In the genomic region with DNA sequence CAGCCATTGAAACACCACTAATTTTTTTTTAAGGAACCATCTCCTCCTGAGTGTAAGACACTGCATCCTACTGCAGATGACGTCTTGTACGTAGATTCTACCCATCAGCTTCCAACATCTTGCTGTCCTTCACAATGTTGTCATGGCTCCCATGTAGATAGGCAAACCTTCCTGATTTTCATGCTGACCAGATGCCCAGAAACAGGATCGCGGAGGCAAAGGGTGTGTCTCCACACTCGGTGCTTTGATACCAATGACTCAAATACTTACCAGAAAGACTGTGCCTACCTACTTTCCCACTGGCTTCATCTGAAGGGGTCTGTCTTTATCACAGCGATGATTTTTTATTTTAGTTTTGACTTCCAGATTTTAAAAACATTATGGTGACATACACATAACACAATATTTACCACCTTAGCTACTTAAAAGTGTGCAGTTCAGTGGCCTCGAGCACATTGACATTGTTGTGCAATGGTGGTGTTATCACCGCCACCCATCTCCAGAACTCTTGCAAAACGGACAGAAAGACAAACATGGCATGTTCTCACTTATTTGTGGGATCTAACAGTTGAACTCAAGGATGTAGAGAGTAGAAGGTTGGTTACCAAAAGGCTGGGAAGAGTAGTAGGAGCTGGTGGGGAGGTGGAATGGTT, we compare ENCODE assay signal across 1 cellular context.
TF ChIP-seq lines count a peak whose summit lies in the region.

No MANE protein-coding gene starts in this region.

TF ChIP-seq in HepG2, 621 proteins besides CTCF, POLR2A, EP300 and RAD21 (continued from another document and continues in another):
- TF ChIP-seq, protein P1, sequence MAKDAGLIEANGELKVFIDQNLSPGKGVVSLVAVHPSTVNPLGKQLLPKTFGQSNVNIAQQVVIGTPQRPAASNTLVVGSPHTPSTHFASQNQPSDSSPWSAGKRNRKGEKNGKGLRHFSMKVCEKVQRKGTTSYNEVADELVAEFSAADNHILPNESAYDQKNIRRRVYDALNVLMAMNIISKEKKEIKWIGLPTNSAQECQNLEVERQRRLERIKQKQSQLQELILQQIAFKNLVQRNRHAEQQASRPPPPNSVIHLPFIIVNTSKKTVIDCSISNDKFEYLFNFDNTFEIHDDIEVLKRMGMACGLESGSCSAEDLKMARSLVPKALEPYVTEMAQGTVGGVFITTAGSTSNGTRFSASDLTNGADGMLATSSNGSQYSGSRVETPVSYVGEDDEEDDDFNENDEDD (CRISPR knock-in tag; IDR thresholded peaks at IDR 0.05; ENCODE audit: borderline replicate concordance): peak; percentile 90
- TF ChIP-seq, protein P2, sequence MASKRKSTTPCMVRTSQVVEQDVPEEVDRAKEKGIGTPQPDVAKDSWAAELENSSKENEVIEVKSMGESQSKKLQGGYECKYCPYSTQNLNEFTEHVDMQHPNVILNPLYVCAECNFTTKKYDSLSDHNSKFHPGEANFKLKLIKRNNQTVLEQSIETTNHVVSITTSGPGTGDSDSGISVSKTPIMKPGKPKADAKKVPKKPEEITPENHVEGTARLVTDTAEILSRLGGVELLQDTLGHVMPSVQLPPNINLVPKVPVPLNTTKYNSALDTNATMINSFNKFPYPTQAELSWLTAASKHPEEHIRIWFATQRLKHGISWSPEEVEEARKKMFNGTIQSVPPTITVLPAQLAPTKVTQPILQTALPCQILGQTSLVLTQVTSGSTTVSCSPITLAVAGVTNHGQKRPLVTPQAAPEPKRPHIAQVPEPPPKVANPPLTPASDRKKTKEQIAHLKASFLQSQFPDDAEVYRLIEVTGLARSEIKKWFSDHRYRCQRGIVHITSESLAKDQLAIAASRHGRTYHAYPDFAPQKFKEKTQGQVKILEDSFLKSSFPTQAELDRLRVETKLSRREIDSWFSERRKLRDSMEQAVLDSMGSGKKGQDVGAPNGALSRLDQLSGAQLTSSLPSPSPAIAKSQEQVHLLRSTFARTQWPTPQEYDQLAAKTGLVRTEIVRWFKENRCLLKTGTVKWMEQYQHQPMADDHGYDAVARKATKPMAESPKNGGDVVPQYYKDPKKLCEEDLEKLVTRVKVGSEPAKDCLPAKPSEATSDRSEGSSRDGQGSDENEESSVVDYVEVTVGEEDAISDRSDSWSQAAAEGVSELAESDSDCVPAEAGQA (IDR thresholded peaks at IDR 0.05; ENCODE audit: low read depth): peak; percentile 65; the same call in 1 of the 2 replicates
- TF ChIP-seq, protein P2 (CRISPR knock-in tag; IDR thresholded peaks at IDR 0.05; ENCODE audit: borderline replicate concordance): no peak
- peak; percentile 93; the same call in 1 of the 2 replicates for TF ChIP-seq SMYD3 (CRISPR knock-in tag; IDR thresholded peaks at IDR 0.05)
- no peak for TF ChIP-seq RORA (CRISPR knock-in tag; IDR thresholded peaks at IDR 0.05)
- TF ChIP-seq, protein P3, sequence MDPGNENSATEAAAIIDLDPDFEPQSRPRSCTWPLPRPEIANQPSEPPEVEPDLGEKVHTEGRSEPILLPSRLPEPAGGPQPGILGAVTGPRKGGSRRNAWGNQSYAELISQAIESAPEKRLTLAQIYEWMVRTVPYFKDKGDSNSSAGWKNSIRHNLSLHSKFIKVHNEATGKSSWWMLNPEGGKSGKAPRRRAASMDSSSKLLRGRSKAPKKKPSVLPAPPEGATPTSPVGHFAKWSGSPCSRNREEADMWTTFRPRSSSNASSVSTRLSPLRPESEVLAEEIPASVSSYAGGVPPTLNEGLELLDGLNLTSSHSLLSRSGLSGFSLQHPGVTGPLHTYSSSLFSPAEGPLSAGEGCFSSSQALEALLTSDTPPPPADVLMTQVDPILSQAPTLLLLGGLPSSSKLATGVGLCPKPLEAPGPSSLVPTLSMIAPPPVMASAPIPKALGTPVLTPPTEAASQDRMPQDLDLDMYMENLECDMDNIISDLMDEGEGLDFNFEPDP (CRISPR knock-in tag; conservative IDR thresholded peaks at IDR 0.05): 0 out of 2 replicates have a peak, but pooled peaks have one; percentile 73
- TF ChIP-seq LCORL (IDR thresholded peaks at IDR 0.05): peak; percentile 25; the same call in 1 of the 2 replicates
- peak; percentile 58; the same call in 1 of the 2 replicates for TF ChIP-seq LCORL (CRISPR knock-in tag; IDR thresholded peaks at IDR 0.05)
- no peak for TF ChIP-seq SRSF1 (optimal IDR thresholded peaks at IDR 0.05; ENCODE audit: low read depth, low read length)
- peak; percentile 92 for TF ChIP-seq NFIC (IDR thresholded peaks at IDR 0.05; ENCODE audit: low read length)
- peak; percentile 83; the same call in 1 of the 2 replicates for TF ChIP-seq ZNF337 (CRISPR knock-in tag; IDR thresholded peaks at IDR 0.05; ENCODE audit: borderline replicate concordance, low read depth)
- TF ChIP-seq GABPA (IDR thresholded peaks at IDR 0.05; ENCODE audit: low read depth, low read length): no peak
- peak; percentile 64 for TF ChIP-seq GABPA (CRISPR knock-in tag; IDR thresholded peaks at IDR 0.05; ENCODE audit: low read depth)
- TF ChIP-seq, protein P4, sequence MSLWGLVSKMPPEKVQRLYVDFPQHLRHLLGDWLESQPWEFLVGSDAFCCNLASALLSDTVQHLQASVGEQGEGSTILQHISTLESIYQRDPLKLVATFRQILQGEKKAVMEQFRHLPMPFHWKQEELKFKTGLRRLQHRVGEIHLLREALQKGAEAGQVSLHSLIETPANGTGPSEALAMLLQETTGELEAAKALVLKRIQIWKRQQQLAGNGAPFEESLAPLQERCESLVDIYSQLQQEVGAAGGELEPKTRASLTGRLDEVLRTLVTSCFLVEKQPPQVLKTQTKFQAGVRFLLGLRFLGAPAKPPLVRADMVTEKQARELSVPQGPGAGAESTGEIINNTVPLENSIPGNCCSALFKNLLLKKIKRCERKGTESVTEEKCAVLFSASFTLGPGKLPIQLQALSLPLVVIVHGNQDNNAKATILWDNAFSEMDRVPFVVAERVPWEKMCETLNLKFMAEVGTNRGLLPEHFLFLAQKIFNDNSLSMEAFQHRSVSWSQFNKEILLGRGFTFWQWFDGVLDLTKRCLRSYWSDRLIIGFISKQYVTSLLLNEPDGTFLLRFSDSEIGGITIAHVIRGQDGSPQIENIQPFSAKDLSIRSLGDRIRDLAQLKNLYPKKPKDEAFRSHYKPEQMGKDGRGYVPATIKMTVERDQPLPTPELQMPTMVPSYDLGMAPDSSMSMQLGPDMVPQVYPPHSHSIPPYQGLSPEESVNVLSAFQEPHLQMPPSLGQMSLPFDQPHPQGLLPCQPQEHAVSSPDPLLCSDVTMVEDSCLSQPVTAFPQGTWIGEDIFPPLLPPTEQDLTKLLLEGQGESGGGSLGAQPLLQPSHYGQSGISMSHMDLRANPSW (CRISPR knock-in tag; IDR thresholded peaks at IDR 0.05; ENCODE audit: borderline replicate concordance): 0 out of 2 replicates have a peak, but pooled peaks have one; percentile 59
- peak; percentile 75; the same call in 1 of the 2 replicates for TF ChIP-seq ZNF430 (CRISPR knock-in tag; IDR thresholded peaks at IDR 0.05)
- no peak for TF ChIP-seq SIN3A (IDR thresholded peaks at IDR 0.05; ENCODE audit: borderline replicate concordance, low read depth, low read length)
- TF ChIP-seq ZSCAN12 (CRISPR knock-in tag; IDR thresholded peaks at IDR 0.05): peak; percentile 68; the same call in 1 of the 2 replicates
- no peak for TF ChIP-seq ZNF546 (CRISPR knock-in tag; conservative IDR thresholded peaks at IDR 0.05)
- TF ChIP-seq, protein P5, sequence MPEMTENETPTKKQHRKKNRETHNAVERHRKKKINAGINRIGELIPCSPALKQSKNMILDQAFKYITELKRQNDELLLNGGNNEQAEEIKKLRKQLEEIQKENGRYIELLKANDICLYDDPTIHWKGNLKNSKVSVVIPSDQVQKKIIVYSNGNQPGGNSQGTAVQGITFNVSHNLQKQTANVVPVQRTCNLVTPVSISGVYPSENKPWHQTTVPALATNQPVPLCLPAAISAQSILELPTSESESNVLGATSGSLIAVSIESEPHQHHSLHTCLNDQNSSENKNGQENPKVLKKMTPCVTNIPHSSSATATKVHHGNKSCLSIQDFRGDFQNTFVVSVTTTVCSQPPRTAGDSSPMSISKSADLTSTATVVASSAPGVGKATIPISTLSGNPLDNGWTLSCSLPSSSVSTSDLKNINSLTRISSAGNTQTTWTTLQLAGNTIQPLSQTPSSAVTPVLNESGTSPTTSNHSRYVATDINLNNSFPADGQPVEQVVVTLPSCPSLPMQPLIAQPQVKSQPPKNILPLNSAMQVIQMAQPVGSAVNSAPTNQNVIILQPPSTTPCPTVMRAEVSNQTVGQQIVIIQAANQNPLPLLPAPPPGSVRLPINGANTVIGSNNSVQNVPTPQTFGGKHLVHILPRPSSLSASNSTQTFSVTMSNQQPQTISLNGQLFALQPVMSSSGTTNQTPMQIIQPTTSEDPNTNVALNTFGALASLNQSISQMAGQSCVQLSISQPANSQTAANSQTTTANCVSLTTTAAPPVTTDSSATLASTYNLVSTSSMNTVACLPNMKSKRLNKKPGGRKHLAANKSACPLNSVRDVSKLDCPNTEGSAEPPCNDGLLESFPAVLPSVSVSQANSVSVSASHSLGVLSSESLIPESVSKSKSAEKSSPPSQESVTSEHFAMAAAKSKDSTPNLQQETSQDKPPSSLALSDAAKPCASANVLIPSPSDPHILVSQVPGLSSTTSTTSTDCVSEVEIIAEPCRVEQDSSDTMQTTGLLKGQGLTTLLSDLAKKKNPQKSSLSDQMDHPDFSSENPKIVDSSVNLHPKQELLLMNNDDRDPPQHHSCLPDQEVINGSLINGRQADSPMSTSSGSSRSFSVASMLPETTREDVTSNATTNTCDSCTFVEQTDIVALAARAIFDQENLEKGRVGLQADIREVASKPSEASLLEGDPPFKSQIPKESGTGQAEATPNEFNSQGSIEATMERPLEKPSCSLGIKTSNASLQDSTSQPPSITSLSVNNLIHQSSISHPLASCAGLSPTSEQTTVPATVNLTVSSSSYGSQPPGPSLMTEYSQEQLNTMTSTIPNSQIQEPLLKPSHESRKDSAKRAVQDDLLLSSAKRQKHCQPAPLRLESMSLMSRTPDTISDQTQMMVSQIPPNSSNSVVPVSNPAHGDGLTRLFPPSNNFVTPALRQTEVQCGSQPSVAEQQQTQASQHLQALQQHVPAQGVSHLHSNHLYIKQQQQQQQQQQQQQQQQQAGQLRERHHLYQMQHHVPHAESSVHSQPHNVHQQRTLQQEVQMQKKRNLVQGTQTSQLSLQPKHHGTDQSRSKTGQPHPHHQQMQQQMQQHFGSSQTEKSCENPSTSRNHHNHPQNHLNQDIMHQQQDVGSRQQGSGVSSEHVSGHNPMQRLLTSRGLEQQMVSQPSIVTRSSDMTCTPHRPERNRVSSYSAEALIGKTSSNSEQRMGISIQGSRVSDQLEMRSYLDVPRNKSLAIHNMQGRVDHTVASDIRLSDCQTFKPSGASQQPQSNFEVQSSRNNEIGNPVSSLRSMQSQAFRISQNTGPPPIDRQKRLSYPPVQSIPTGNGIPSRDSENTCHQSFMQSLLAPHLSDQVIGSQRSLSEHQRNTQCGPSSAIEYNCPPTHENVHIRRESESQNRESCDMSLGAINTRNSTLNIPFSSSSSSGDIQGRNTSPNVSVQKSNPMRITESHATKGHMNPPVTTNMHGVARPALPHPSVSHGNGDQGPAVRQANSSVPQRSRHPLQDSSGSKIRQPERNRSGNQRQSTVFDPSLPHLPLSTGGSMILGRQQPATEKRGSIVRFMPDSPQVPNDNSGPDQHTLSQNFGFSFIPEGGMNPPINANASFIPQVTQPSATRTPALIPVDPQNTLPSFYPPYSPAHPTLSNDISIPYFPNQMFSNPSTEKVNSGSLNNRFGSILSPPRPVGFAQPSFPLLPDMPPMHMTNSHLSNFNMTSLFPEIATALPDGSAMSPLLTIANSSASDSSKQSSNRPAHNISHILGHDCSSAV (CRISPR knock-in tag; IDR thresholded peaks at IDR 0.05; ENCODE audit: borderline replicate concordance): no peak
- TF ChIP-seq, protein P6, sequence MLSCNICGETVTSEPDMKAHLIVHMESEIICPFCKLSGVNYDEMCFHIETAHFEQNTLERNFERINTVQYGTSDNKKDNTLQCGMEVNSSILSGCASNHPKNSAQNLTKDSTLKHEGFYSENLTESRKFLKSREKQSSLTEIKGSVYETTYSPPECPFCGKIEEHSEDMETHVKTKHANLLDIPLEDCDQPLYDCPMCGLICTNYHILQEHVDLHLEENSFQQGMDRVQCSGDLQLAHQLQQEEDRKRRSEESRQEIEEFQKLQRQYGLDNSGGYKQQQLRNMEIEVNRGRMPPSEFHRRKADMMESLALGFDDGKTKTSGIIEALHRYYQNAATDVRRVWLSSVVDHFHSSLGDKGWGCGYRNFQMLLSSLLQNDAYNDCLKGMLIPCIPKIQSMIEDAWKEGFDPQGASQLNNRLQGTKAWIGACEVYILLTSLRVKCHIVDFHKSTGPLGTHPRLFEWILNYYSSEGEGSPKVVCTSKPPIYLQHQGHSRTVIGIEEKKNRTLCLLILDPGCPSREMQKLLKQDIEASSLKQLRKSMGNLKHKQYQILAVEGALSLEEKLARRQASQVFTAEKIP (CRISPR knock-in tag; IDR thresholded peaks at IDR 0.05; ENCODE audit: borderline replicate concordance): no peak
- TF ChIP-seq, protein P7, sequence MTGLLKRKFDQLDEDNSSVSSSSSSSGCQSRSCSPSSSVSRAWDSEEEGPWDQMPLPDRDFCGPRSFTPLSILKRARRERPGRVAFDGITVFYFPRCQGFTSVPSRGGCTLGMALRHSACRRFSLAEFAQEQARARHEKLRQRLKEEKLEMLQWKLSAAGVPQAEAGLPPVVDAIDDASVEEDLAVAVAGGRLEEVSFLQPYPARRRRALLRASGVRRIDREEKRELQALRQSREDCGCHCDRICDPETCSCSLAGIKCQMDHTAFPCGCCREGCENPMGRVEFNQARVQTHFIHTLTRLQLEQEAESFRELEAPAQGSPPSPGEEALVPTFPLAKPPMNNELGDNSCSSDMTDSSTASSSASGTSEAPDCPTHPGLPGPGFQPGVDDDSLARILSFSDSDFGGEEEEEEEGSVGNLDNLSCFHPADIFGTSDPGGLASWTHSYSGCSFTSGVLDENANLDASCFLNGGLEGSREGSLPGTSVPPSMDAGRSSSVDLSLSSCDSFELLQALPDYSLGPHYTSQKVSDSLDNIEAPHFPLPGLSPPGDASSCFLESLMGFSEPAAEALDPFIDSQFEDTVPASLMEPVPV (CRISPR knock-in tag; IDR thresholded peaks at IDR 0.05): peak; percentile 69; the same call in 1 of the 2 replicates
- TF ChIP-seq CCDC6 (CRISPR knock-in tag; IDR thresholded peaks at IDR 0.05): peak; percentile 89; the same call in 1 of the 2 replicates
- TF ChIP-seq SOX13 (IDR thresholded peaks at IDR 0.05): peak; percentile 92
- peak in 1 of 2 experiments; percentile 97; a peak in 2 of 4 replicates for TF ChIP-seq SOX13 (CRISPR knock-in tag; conservative IDR thresholded peaks at IDR 0.05 in 1 of 2, IDR thresholded peaks at IDR 0.05 in 1 of 2)
- TF ChIP-seq ZNF136 (CRISPR knock-in tag; IDR thresholded peaks at IDR 0.05; ENCODE audit: low read depth): 0 out of 2 replicates have a peak, but pooled peaks have one; percentile 90
- no peak for TF ChIP-seq FOXP1 (IDR thresholded peaks at IDR 0.05)
- peak; percentile 98 for TF ChIP-seq FOXP1 (CRISPR knock-in tag; IDR thresholded peaks at IDR 0.05)
- TF ChIP-seq DR1 (CRISPR knock-in tag; IDR thresholded peaks at IDR 0.05): no peak
- peak; percentile 62; the same call in 1 of the 2 replicates for TF ChIP-seq ADNP (CRISPR knock-in tag; IDR thresholded peaks at IDR 0.05)
